ENCODE assay signal across 8 cellular contexts in the genomic region with DNA sequence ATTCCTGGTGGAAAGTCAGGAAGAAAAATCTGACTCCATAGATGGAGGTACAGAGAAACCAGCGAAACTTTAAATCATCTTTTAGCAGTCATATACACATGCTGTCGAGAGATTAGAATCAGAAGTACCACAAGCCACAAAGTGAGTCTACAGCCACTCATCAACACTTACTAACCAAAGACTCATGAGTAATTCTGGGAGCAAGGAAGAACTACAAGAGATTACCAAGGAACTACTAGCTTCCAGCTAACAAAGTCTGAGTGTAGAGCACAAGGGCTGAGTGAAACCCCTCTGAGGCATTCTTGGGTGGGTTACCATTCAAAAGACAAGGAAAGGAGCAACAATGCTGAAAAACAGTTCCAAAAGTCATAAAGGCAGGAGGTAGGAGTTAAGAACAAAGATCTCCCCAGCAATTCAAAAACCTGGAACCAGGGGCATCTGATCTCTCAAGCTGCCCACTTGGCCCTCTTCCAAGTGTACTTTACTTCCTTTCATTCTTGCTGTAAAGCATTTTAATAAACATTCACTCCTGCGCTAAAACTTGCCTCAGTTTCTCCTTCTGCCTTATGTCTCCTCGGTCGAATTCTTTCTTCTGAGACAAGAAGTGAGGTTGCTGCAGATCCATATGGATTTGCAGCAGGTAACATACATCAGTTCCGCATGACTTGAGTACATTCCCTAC. TPM values are rescaled to one million over a fixed set of nuclear protein-coding genes. Genes with fewer than 3 reads are reported as not detected.
DNase-seq lines count a peak whose midpoint lies in the region; ATAC-seq and TF ChIP-seq lines count a peak whose summit lies in the region.

No MANE protein-coding gene starts in this region.

- POLR2A ChIA-PET in CD8-positive, alpha-beta memory T cell (lab: Charles Lee): no interaction called here
- POLR2A ChIA-PET in activated CD4-positive, alpha-beta memory T cell treated with anti-CD3 and anti-CD28 coated beads for 36 hours (lab: Charles Lee): interaction anchor here (0.6 to 2.0 kb wide), 7 partner anchors 9 to 87 kb away, joined by 3 to 14 read pairs (median 4); partner anchors contain the start of genes NDFIP2 and RBM26

- H3K9me3 Mint-ChIP-seq in CD8-positive, alpha-beta memory T cell: peaks cover 0 to 6% (median 3%) of the 10 kb centered on the region in 5 donors
- H3K9me3 Mint-ChIP-seq in activated CD4-positive, alpha-beta memory T cell treated with anti-CD3 and anti-CD28 coated beads for 36 hours: peaks cover 18% of the 10 kb centered on the region

- H3K4me3 ChIP-seq in CD8-positive, alpha-beta memory T cell (ENCODE audit: low read length): peak overlapping the region; percentile 66
- no peak overlapping the region for H3K4me3 ChIP-seq in mucosa of descending colon

- DNase-seq in CD8-positive, alpha-beta memory T cell: peak in 2 of 5 donors; percentile 49 to 56
- DNase-seq in activated CD4-positive, alpha-beta memory T cell treated with anti-CD3 and anti-CD28 coated beads for 36 hours: peak; percentile 30
- DNase-seq in mucosa of descending colon (peak in 1 of 3 donors; percentile 12), NCI-H446 treated with DMSO at 0.1 percent for 48 hours (lab: John Stamatoyannopoulos, UW) (no peak), NCI-H446 (lab: John Stamatoyannopoulos, UW) (no peak)

- H3K4me1 Mint-ChIP-seq in CD8-positive, alpha-beta memory T cell: peaks cover 58 to 76% (median 75%) of the 10 kb centered on the region in 3 donors
- H3K4me1 Mint-ChIP-seq in activated CD4-positive, alpha-beta memory T cell treated with anti-CD3 and anti-CD28 coated beads for 36 hours (ENCODE audit: low read depth): peaks cover 64% of the 10 kb centered on the region

- no peaks in the 10 kb centered on the region for H3K27me3 Mint-ChIP-seq in CD8-positive, alpha-beta memory T cell
- H3K27me3 Mint-ChIP-seq in activated CD4-positive, alpha-beta memory T cell treated with anti-CD3 and anti-CD28 coated beads for 36 hours: no peaks in the 10 kb centered on the region

- ATAC-seq in GM19023 (IDR thresholded peaks at IDR 0.05; ENCODE audit: unreplicated experiment): peak; percentile 38
- ATAC-seq in HG03565 (IDR thresholded peaks at IDR 0.05; ENCODE audit: unreplicated experiment): peak; percentile 71
- peak; percentile 53 for ATAC-seq in mucosa of descending colon
- no peak for ATAC-seq in GM19324 (IDR thresholded peaks at IDR 0.05; ENCODE audit: low FRiP score, unreplicated experiment)

- peaks cover 7 to 21% (median 17%) of the 10 kb centered on the region in 3 donors for H3K36me3 Mint-ChIP-seq in CD8-positive, alpha-beta memory T cell
- H3K36me3 Mint-ChIP-seq in activated CD4-positive, alpha-beta memory T cell treated with anti-CD3 and anti-CD28 coated beads for 36 hours: peaks cover 33% of the 10 kb centered on the region

- intact Hi-C loops in activated CD4-positive, alpha-beta memory T cell treated with anti-CD3 and anti-CD28 coated beads for 36 hours (cut with micrococcal nuclease): loop anchor here (1.0 to 5.0 kb wide), 10 partner anchors 8 to 1256 kb away; partner anchors contain the start of genes NDFIP2, OBI1, POU4F1 and RBM26
- intact Hi-C loops in mucosa of descending colon (cut with DNase I, micrococcal nuclease): no loop called here

- no peak for TF ChIP-seq CTCF in mucosa of descending colon (IDR thresholded peaks at IDR 0.05)

- H3K9me3 ChIP-seq in CD8-positive, alpha-beta memory T cell (ENCODE audit: low read length): no peaks in the 10 kb centered on the region
- no peaks in the 10 kb centered on the region for H3K9me3 ChIP-seq in mucosa of descending colon

- H3K27ac ChIP-seq in CD8-positive, alpha-beta memory T cell (ENCODE audit: low read depth, low read length): peak overlapping the region; percentile 18

- CTCF ChIA-PET in CD8-positive, alpha-beta memory T cell (lab: Charles Lee): interaction anchor here (1.0 to 4.3 kb wide), 3 partner anchors 11 to 90 kb away, joined by 3 to 45 read pairs (median 6); partner anchors contain the start of gene RBM26
- CTCF ChIA-PET in activated CD4-positive, alpha-beta memory T cell treated with anti-CD3 and anti-CD28 coated beads for 36 hours (lab: Charles Lee): interaction anchor here (0.6 to 3.8 kb wide), 8 partner anchors 9 to 151 kb away, joined by 3 to 29 read pairs (median 3); partner anchors contain the start of genes NDFIP2 and RBM26

- H3K4me3 Mint-ChIP-seq in CD8-positive, alpha-beta memory T cell: peak overlapping the region; percentile 44 to 84 (median 73)
- H3K4me3 Mint-ChIP-seq in activated CD4-positive, alpha-beta memory T cell treated with anti-CD3 and anti-CD28 coated beads for 36 hours: peak overlapping the region; percentile 18

- peak overlapping the region; percentile 43 to 91 (median 80) for H3K27ac Mint-ChIP-seq in CD8-positive, alpha-beta memory T cell
- peak overlapping the region; percentile 82 for H3K27ac Mint-ChIP-seq in activated CD4-positive, alpha-beta memory T cell treated with anti-CD3 and anti-CD28 coated beads for 36 hours

- no peaks in the 10 kb centered on the region for H3K36me3 ChIP-seq in CD8-positive, alpha-beta memory T cell (ENCODE audit: insufficient read depth, low read length)
- H3K36me3 ChIP-seq in mucosa of descending colon (ENCODE audit: low read depth): no peaks in the 10 kb centered on the region

- peaks cover 62% of the 10 kb centered on the region for H3K4me1 ChIP-seq in CD8-positive, alpha-beta memory T cell (ENCODE audit: insufficient read depth, low read length)
- H3K4me1 ChIP-seq in mucosa of descending colon (ENCODE audit: low read depth): peaks cover 13% of the 10 kb centered on the region

- H3K27me3 ChIP-seq in CD8-positive, alpha-beta memory T cell (ENCODE audit: insufficient read depth, low read length, poor library complexity, severe bottlenecking): no peaks in the 10 kb centered on the region

RNA-seq across cellular contexts. Expression of gene RBM26, which starts 13.0 kb away (rescaled TPM):
- total RNA-seq in CD8-positive, alpha-beta memory T cell: 10 to 100 TPM; 59.4 to 61.7 TPM
- polyA plus RNA-seq in CD8-positive, alpha-beta memory T cell: 15.8 TPM
- 10 to 100 TPM; 54.8 to 57.7 TPM for total RNA-seq in activated CD4-positive, alpha-beta memory T cell treated with anti-CD3 and anti-CD28 coated beads for 36 hours
- total RNA-seq in mucosa of descending colon: 10 to 100 TPM; 34.0 to 42.8 (median 35.6) TPM
